Comparison of ENCODE assay signal across 20 cellular contexts in the genomic region with DNA sequence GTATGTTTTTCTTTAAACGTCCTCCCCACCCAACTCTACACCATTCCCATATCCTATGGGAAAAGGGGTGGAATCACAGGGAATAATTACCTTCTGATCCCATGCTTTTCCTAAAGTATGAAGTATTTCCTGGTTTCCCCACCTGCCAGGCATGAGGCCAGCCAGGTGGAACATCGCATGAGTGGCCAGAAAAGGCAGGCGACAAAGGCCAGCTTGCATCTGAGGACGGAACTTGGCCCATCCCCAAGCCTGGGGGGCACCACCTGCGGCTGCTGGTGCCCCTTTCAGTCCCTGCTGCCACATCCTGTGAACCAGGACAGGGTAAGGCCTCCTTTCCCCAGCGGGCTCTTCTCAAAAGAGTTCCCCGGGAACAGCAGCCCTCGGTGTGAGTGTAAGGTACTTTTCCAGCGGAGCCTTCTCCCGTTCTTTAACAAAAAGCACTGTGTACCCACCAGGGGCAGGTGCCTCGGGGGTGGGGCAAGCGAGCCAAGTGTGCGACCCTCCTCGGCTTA. TPM values are rescaled to one million over a fixed set of nuclear protein-coding genes. Genes with fewer than 3 reads are reported as not detected.
A peak's percentile ranks its signal among the peaks of the same experiment; 100 is the strongest.
DNase-seq lines count a peak whose midpoint lies in the region; ATAC-seq and TF ChIP-seq lines count a peak whose summit lies in the region.
"Had no signal": no experiment of that assay in that cellular context is flagged by ENCODE, and none has a peak within 500 bp of the region (broad histone marks: within the 10 kb centered on the region; RNA-seq: fewer than 3 reads in every experiment).

No MANE protein-coding gene starts in this region.

- H3K36me3 ChIP-seq in GM23338 (ENCODE audit: insufficient read depth): no peaks in the 10 kb centered on the region
- H3K36me3 ChIP-seq in Peyer's patch: no peaks in the 10 kb centered on the region
- H3K36me3 ChIP-seq: ovary, sigmoid colon had no signal

- H3K4me1 ChIP-seq in GM23338 (ENCODE audit: insufficient read depth) (peaks cover 13% of the 10 kb centered on the region), Peyer's patch (peaks cover 0 to 19% (median 10%) of the 10 kb centered on the region in 4 donors)

- no peak overlapping the region for H3K27ac Mint-ChIP-seq in GM23338
- no peak overlapping the region for H3K27ac Mint-ChIP-seq in brain
- peak overlapping the region; percentile 45 to 65 (median 64) for H3K27ac Mint-ChIP-seq in nephron
- H3K27ac Mint-ChIP-seq: activated naive CD4-positive, alpha-beta T cell treated with anti-CD3 and anti-CD28 coated beads for 36 hours had no signal

- H3K9me3 ChIP-seq in Peyer's patch: no peaks in the 10 kb centered on the region
- H3K9me3 ChIP-seq: ovary, sigmoid colon had no signal

- DNase-seq in COR-L47 (lab: John Stamatoyannopoulos, UW): peak; percentile 23
- peak; percentile 43 for DNase-seq in GM23338 (ENCODE audit: low spot score)
- DNase-seq in Peyer's patch: no peak
- DNase-seq in DMS 273 (lab: John Stamatoyannopoulos, UW; ENCODE audit: unreplicated experiment): no peak
- DNase-seq in NCI-H1436 treated with DMSO at 0.1 percent for 48 hours (lab: John Stamatoyannopoulos, UW): no peak
- DNase-seq: activated CD4-positive, alpha-beta T cell treated with anti-CD3 and anti-CD28 coated beads, Interleukin-2, amount 50 U/mL, for 1 hour; activated naive CD4-positive, alpha-beta T cell treated with anti-CD3 and anti-CD28 coated beads for 36 hours; anterior cingulate cortex; effector CD8-positive, alpha-beta T cell; NCI-H1694 treated with DMSO at 0.1 percent for 48 hours; NCI-H526 treated with DMSO at 0.1 percent for 48 hours; ovary; SIG-M5; sigmoid colon; stimulated activated naive CD4-positive, alpha-beta T cell had no signal

- H3K9me2 ChIP-seq in GM23338 (ENCODE audit: insufficient read depth): no peaks in the 10 kb centered on the region

- peak overlapping the region; percentile 85 for H3K4me2 ChIP-seq in GM23338

- no peak; the same call in 1 of the 3 replicates for ATAC-seq in GM23338

- peaks cover 14% of the 10 kb centered on the region for H3K4me1 Mint-ChIP-seq in GM23338
- H3K4me1 Mint-ChIP-seq in brain: peaks cover 19% of the 10 kb centered on the region
- H3K4me1 Mint-ChIP-seq in nephron: peaks cover 20% of the 10 kb centered on the region

- H3K36me3 Mint-ChIP-seq in GM23338 (ENCODE audit: low read depth) (no peaks in the 10 kb centered on the region), brain (no peaks in the 10 kb centered on the region), nephron (ENCODE audit: low read depth) (no peaks in the 10 kb centered on the region)

- H4K20me1 ChIP-seq in GM23338 (replicated peaks; ENCODE audit: insufficient read depth): no peaks in the 10 kb centered on the region

- H3K27ac ChIP-seq in GM23338 (ENCODE audit: low read depth): no peak overlapping the region
- no peak overlapping the region for H3K27ac ChIP-seq in Peyer's patch
- H3K27ac ChIP-seq: ovary, sigmoid colon had no signal

- H3K27me3 Mint-ChIP-seq in GM23338 (ENCODE audit: insufficient read depth, low read depth, poor library complexity): peaks cover 41% of the 10 kb centered on the region
- peaks cover 10% of the 10 kb centered on the region for H3K27me3 Mint-ChIP-seq in brain
- H3K27me3 Mint-ChIP-seq in nephron (ENCODE audit: low read depth): peaks cover 34% of the 10 kb centered on the region

- no peak for TF ChIP-seq POLR2A in Peyer's patch (IDR thresholded peaks at IDR 0.05)

- peak overlapping the region; percentile 93 for H2AFZ ChIP-seq in GM23338

- H3F3A ChIP-seq in GM23338 (replicated peaks; ENCODE audit: low read depth): 0 out of 2 replicates have a peak, but pooled peaks cover 8% of the 10 kb centered on the region

- H3K4me3 ChIP-seq in GM23338 (peak overlapping the region; percentile 87), Peyer's patch (no peak overlapping the region)
- H3K4me3 ChIP-seq: lung, ovary, sigmoid colon had no signal

- no peaks in the 10 kb centered on the region for H3K79me2 ChIP-seq in GM23338 (replicated peaks; ENCODE audit: insufficient read depth)

- H3K9me3 Mint-ChIP-seq in GM23338: peaks cover 3% of the 10 kb centered on the region; the same call in 1 of the 3 replicates
- H3K9me3 Mint-ChIP-seq in brain: peaks cover 0 to 8% (median 0%) of the 10 kb centered on the region in 5 experiments
- H3K9me3 Mint-ChIP-seq in nephron: no peaks in the 10 kb centered on the region

- H3K27me3 ChIP-seq in GM23338 (ENCODE audit: insufficient read depth): peaks cover 35% of the 10 kb centered on the region
- peaks cover 0 to 8% of the 10 kb centered on the region in 2 donors for H3K27me3 ChIP-seq in Peyer's patch
- H3K27me3 ChIP-seq: ovary had no signal

- H3K4me3 Mint-ChIP-seq in GM23338 (peak overlapping the region; percentile 76), brain (peak overlapping the region in 3 of 5 experiments; percentile 24 to 45 (median 24)), nephron (peak overlapping the region; percentile 15 to 70 (median 63))
- H3K4me3 Mint-ChIP-seq: activated naive CD4-positive, alpha-beta T cell treated with anti-CD3 and anti-CD28 coated beads for 36 hours had no signal

- TF ChIP-seq CTCF in GM23338 (conservative IDR thresholded peaks at IDR 0.05; ENCODE audit: low read depth in 2 of 2) (no peak), brain (conservative IDR thresholded peaks at IDR 0.05) (no peak), nephron (IDR thresholded peaks at IDR 0.05; ENCODE audit: unreplicated experiment in 3 of 3) (no peak), Peyer's patch (IDR thresholded peaks at IDR 0.05) (no peak)

TF ChIP-seq in GM23338, 12 proteins besides CTCF, POLR2A, EP300 and RAD21:
- TF ChIP-seq ZNF331 (CRISPR knock-in tag; IDR thresholded peaks at IDR 0.05; ENCODE audit: low read depth) (no peak), EZH2phosphoT487 (IDR thresholded peaks at IDR 0.05; ENCODE audit: unreplicated experiment) (no peak), NANOG (IDR thresholded peaks at IDR 0.05; ENCODE audit: borderline replicate concordance) (no peak)

RNA-seq across cellular contexts. Expression of gene ERFE, which starts 1.2 kb away (rescaled TPM):
- 2.5 and 3.3 TPM in 2 replicates for total RNA-seq in GM23338 (2014; rRNA removed; shearing (Covaris generic))
- polyA plus RNA-seq in GM23338 (2016; fragmentation: Nextera tagmentation; extraction: Ambion mirVana): 0.61 and 1.0 TPM in 2 replicates
- polyA plus RNA-seq in brain (ENCODE audit: insufficient read depth, low read depth, low replicate concordance): 34.0 TPM
- total RNA-seq in Peyer's patch: under 1 TPM in 3 of 4 donors, not detected in 1; 0.40 to 0.57 (median 0.53) TPM

RNA-seq across cellular contexts. Expression of gene KLHL30, which starts 19.1 kb away (rescaled TPM):
- total RNA-seq in GM23338 (2014; rRNA removed; shearing (Covaris generic)): 0.07 TPM in 1 of 2 replicates, not detected in the other
- polyA plus RNA-seq in GM23338 (2016; fragmentation: Nextera tagmentation; extraction: Ambion mirVana): not detected in 2 replicates
- not detected for polyA plus RNA-seq in brain (ENCODE audit: insufficient read depth, low read depth, low replicate concordance)
- under 1 TPM in 2 of 4 donors, not detected in 2; 0.27 to 0.28 TPM for total RNA-seq in Peyer's patch
- total RNA-seq: activated naive CD4-positive, alpha-beta T cell treated with anti-CD3 and anti-CD28 coated beads for 36 hours; cerebellum had no signal

RNA-seq across cellular contexts. Expression of gene ILKAP, which starts 45.9 kb away (rescaled TPM):
- total RNA-seq in GM23338 (2014; rRNA removed; shearing (Covaris generic)): 17.0 and 29.7 TPM in 2 replicates
- polyA plus RNA-seq in GM23338 (2016; fragmentation: Nextera tagmentation; extraction: Ambion mirVana) (35.9 and 36.3 TPM in 2 replicates), brain (ENCODE audit: insufficient read depth, low read depth, low replicate concordance) (41.2 TPM)
- 10 to 100 TPM; 35.7 to 52.4 (median 43.8) TPM for total RNA-seq in Peyer's patch

RNA-seq across cellular contexts. Expression of gene ESPNL, which starts 57.4 kb away (rescaled TPM):
- 3.1 and 4.3 TPM in 2 replicates for total RNA-seq in GM23338 (2014; rRNA removed; shearing (Covaris generic))
- polyA plus RNA-seq in GM23338 (2016; fragmentation: Nextera tagmentation; extraction: Ambion mirVana): 0.44 and 0.71 TPM in 2 replicates
- polyA plus RNA-seq in brain (ENCODE audit: insufficient read depth, low read depth, low replicate concordance): 6.6 TPM
- 1 to 10 TPM in 1 of 4 donors, under 1 TPM in 1, not detected in 2; 0.27 to 2.5 TPM for total RNA-seq in Peyer's patch
- total RNA-seq: HT-29 had no signal

Comparison
In these comparisons a context has a peak if more than half of its experiments do, and no peak if none do; other contexts are left out.
1. DNase-seq: peak in COR-L47 (single experiment) and GM23338 (single experiment); none in Peyer's patch (0 of 3), DMS 273 (single experiment) and NCI-H1436 treated with DMSO at 0.1 percent for 48 hours (single experiment).
2. H3K27ac Mint-ChIP-seq: peak in nephron (3 of 3); none in GM23338 (single experiment) and brain (0 of 5).
3. H3K4me3 Mint-ChIP-seq: peak in every context shown above with its lines; median percentile 76 in GM23338; 63 in nephron; 24 in brain.